ENCODE assay signal across 16 cellular contexts in the genomic region with DNA sequence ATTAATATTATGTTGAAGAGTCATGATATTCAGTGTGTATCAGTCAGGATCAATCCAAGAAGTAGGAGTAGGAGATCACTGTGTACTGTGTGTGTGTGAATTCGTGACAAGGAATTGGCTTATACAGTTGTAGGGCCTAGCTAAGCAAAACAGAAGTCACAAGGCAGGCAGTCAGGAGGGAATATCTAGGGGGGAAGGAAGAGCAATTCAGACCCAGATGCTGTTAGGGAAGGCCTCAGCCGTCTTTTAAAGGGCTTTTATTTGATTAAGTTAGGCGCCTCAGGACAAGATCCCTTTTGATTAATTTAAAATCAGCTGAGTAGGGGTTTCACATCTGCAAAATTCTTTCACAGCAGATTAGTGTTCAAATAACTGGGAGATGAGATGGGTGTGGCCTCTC. TPM values are rescaled to one million over a fixed set of nuclear protein-coding genes. Genes with fewer than 3 reads are reported as not detected.
A peak's percentile ranks its signal among the peaks of the same experiment; 100 is the strongest.
DNase-seq lines count a peak whose midpoint lies in the region; ATAC-seq and TF ChIP-seq lines count a peak whose summit lies in the region.
"Had no signal": no experiment of that assay in that cellular context is flagged by ENCODE, and none has a peak within 500 bp of the region (broad histone marks: within the 10 kb centered on the region; RNA-seq: fewer than 3 reads in every experiment).

No MANE protein-coding gene starts in this region.

- no peak overlapping the region for H3K4me3 ChIP-seq in PC-3 (ENCODE audit: low read length)
- H3K4me3 ChIP-seq: GM23338 had no signal

- no peaks in the 10 kb centered on the region for H3K9me2 ChIP-seq in PC-3 (replicated peaks; ENCODE audit: low read length)

- peaks cover 7 to 9% of the 10 kb centered on the region in 2 donors for H3K36me3 Mint-ChIP-seq in activated T-cell treated with anti-CD3 and anti-CD28 coated beads, Interleukin-2, amount 50 U/mL, for 72 hours (ENCODE audit: insufficient read depth in 2 of 2)

- no peak for TF ChIP-seq CTCF in PC-3 (conservative IDR thresholded peaks at IDR 0.05; ENCODE audit: low read depth, low read length)

- intact Hi-C loops in PC-3 (cut with micrococcal nuclease) = no loop called here

- H3K4me3 Mint-ChIP-seq in activated T-cell treated with anti-CD3 and anti-CD28 coated beads, Interleukin-2, amount 50 U/mL, for 72 hours = no peak overlapping the region
- H3K4me3 Mint-ChIP-seq: CD4-positive, alpha-beta memory T cell; GM23338 had no signal

- no peak overlapping the region for H3K9ac ChIP-seq in PC-3 (ENCODE audit: low read length)

- no peaks in the 10 kb centered on the region for H3K27me3 ChIP-seq in PC-3 (ENCODE audit: low read length)
- H3K27me3 ChIP-seq: BE2C had no signal

- no peaks in the 10 kb centered on the region for H3F3A ChIP-seq in PC-3 (ENCODE audit: low read length, unreplicated experiment)

- H4K20me1 ChIP-seq in PC-3 (ENCODE audit: low read length) = no peaks in the 10 kb centered on the region

- no peaks in the 10 kb centered on the region for H3K36me3 ChIP-seq in PC-3 (ENCODE audit: low read depth, low read length)
- H3K36me3 ChIP-seq: BE2C had no signal

- no TSS peak for BruUV-seq in PC-3 (replicated peaks; lab: Mats Ljungman, UMichigan)

- POLR2A ChIA-PET in PC-3 (lab: Charles Lee; ENCODE audit: unreplicated experiment) = no interaction called here

- H3K4me1 ChIP-seq in PC-3 (ENCODE audit: insufficient read depth, low read length) = no peaks in the 10 kb centered on the region
- H3K4me1 ChIP-seq: BE2C had no signal

- H3K4me1 Mint-ChIP-seq in activated T-cell treated with anti-CD3 and anti-CD28 coated beads, Interleukin-2, amount 50 U/mL, for 72 hours (ENCODE audit: low read depth) = no peaks in the 10 kb centered on the region
- H3K4me1 Mint-ChIP-seq: CD4-positive, alpha-beta memory T cell had no signal

- no peak overlapping the region for H3K4me2 ChIP-seq in PC-3 (ENCODE audit: low read length)
- H3K4me2 ChIP-seq: GM23338 had no signal

- no peak for ATAC-seq in activated T-cell treated with anti-CD3 and anti-CD28 coated beads, Interleukin-2, amount 50 U/mL, for 72 hours (replicated peaks in 1 of 2)
- ATAC-seq in PC-3 = no peak
- ATAC-seq: GM23338 had no signal

- H3K9me3 ChIP-seq in PC-3 (ENCODE audit: low read length) = no peaks in the 10 kb centered on the region
- H3K9me3 ChIP-seq: BE2C had no signal

- no peaks in the 10 kb centered on the region for H3K79me2 ChIP-seq in PC-3 (ENCODE audit: low read length)

- CTCF ChIA-PET in PC-3 (lab: Charles Lee) = no interaction called here

- H2AFZ ChIP-seq in PC-3 (ENCODE audit: low read length) = no peak overlapping the region
- H2AFZ ChIP-seq: GM23338 had no signal

- no peaks in the 10 kb centered on the region for H3K9me3 Mint-ChIP-seq in activated T-cell treated with anti-CD3 and anti-CD28 coated beads, Interleukin-2, amount 50 U/mL, for 72 hours
- H3K9me3 Mint-ChIP-seq: CD4-positive, alpha-beta memory T cell; GM23338 had no signal

- no peak overlapping the region for H3K27ac ChIP-seq in PC-3 (ENCODE audit: low read length)
- H3K27ac ChIP-seq: C4-2B had no signal

- H3K27me3 Mint-ChIP-seq in activated T-cell treated with anti-CD3 and anti-CD28 coated beads, Interleukin-2, amount 50 U/mL, for 72 hours (ENCODE audit: low read depth) = no peaks in the 10 kb centered on the region
- H3K27me3 Mint-ChIP-seq: CD4-positive, alpha-beta memory T cell had no signal

- DNase-seq in COLO829 (ENCODE audit: low spot score) = peak; percentile 59
- peak; percentile 90 for DNase-seq in NCI-H82 treated with DMSO at 0.1 percent for 48 hours (lab: John Stamatoyannopoulos, UW; ENCODE audit: unreplicated experiment)
- DNase-seq in epidermal melanocyte (ENCODE audit: insufficient read length, low spot score) = peak; percentile 30
- DNase-seq in pons (ENCODE audit: low spot score) = peak; percentile 5
- no peak for DNase-seq in activated T-cell treated with anti-CD3 and anti-CD28 coated beads, Interleukin-2, amount 50 U/mL, for 72 hours
- no peak for DNase-seq in RPMI8226
- DNase-seq in PC-3 = no peak
- DNase-seq: BE2C; CD4-positive, alpha-beta memory T cell; COR-L47; DMS153; DMS79 treated with DMSO at 0.1 percent for 48 hours; EL; H7 had no signal

- H3K27ac Mint-ChIP-seq in activated T-cell treated with anti-CD3 and anti-CD28 coated beads, Interleukin-2, amount 50 U/mL, for 72 hours = no peak overlapping the region
- H3K27ac Mint-ChIP-seq: GM23338 had no signal

RNA-seq across cellular contexts. Expression of a gene that starts 47.3 kb away (rescaled TPM):
- 10 to 100 TPM; 16.7 to 24.7 TPM for total RNA-seq in activated T-cell treated with anti-CD3 and anti-CD28 coated beads, Interleukin-2, amount 50 U/mL, for 72 hours
- total RNA-seq in PC-3 (2014; rRNA removed) = 16.0 and 17.3 TPM in 2 replicates

Comparison
In these comparisons a context has a peak if more than half of its experiments do, and no peak if none do; other contexts are left out.
1. DNase-seq: peak in COLO829 (single experiment), NCI-H82 treated with DMSO at 0.1 percent for 48 hours (single experiment), epidermal melanocyte (single experiment) and pons (single experiment); none in activated T-cell treated with anti-CD3 and anti-CD28 coated beads, Interleukin-2, amount 50 U/mL, for 72 hours (0 of 2), RPMI8226 (single experiment) and PC-3 (single experiment).